In the genomic region with DNA sequence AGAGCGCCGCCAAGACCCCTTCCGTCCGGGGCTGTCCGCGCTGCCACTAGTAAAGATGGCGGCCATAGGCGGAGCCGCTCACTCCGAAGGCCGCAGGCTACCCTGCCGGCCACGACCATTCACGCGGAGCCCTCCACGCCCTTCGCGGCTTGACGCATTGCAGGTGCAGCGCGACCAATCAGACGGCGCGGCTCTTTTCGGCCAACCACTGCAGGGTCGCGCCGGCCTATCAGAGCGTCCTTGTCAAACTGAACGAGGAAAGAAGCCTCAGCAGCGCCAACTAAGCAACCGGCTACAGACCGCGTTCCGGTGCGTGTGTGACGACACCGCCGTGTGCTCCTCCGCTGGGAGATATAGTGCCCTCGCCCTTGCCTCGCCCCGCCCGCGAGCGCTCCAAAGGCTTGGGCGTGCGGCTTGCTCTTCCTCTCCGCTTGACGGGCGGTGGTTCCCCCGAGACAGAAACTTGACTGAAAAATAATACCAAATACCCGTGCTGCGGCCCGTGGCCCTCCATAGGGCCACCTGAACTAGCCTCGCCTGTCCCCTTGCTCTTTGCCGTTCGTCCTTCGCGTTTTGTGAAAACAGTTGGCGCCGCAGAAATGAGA, we compare ENCODE assay signal across 7 cellular contexts. TPM values are rescaled to one million over a fixed set of nuclear protein-coding genes. Genes with fewer than 3 reads are reported as not detected.
A peak's percentile ranks its signal among the peaks of the same experiment; 100 is the strongest.
DNase-seq lines count a peak whose midpoint lies in the region; ATAC-seq and TF ChIP-seq lines count a peak whose summit lies in the region.

No MANE protein-coding gene starts in this region.

- H3K36me3 Mint-ChIP-seq in T-helper 17 cell (ENCODE audit: low read depth): no peaks in the 10 kb centered on the region

- in situ Hi-C loops in GM13977 (cut with MboI; ENCODE audit: low pct_unique_long_range_greater_than_20kb, low sequenced_read_pairs, unreplicated experiment): no loop called here

- DNase-seq in GM13977 (ENCODE audit: low spot score): peak; percentile 94
- DNase-seq in NCI-H1694 (lab: John Stamatoyannopoulos, UW): peak; percentile 100
- peak; percentile 94 to 95 (median 94) for DNase-seq in T-helper 17 cell
- peak; percentile 97 to 100 for DNase-seq in ascending aorta (ENCODE audit: low spot score in 2 of 2)
- DNase-seq in hepatocyte (ENCODE audit: low spot score): peak; percentile 100
- DNase-seq in renal cortical epithelial cell (ENCODE audit: low read depth): peak; percentile 96

- H3K4me1 ChIP-seq in ascending aorta: peaks cover 0 to 16% of the 10 kb centered on the region in 2 donors
- peaks cover 24% of the 10 kb centered on the region for H3K4me1 ChIP-seq in hepatocyte (ENCODE audit: insufficient read depth)

- no peaks in the 10 kb centered on the region for H3K36me3 ChIP-seq in ascending aorta
- H3K36me3 ChIP-seq in hepatocyte (replicated peaks; ENCODE audit: insufficient read depth, low read depth): no peaks in the 10 kb centered on the region

- peak overlapping the region; percentile 82 for H3K4me2 ChIP-seq in hepatocyte

- no peak overlapping the region for H3K27ac Mint-ChIP-seq in T-helper 17 cell

- peak overlapping the region; percentile 64 for H2AFZ ChIP-seq in hepatocyte

- TF ChIP-seq CTCF in GM13977 (IDR thresholded peaks at IDR 0.05; ENCODE audit: extremely low read depth, insufficient read depth, missing control alignments) (peak; percentile 7), ascending aorta (IDR thresholded peaks at IDR 0.05) (peak in 1 of 3 experiments; percentile 9), hepatocyte (IDR thresholded peaks at IDR 0.05; ENCODE audit: poor library complexity) (no peak)

- no peaks in the 10 kb centered on the region for H3K27me3 Mint-ChIP-seq in T-helper 17 cell

- H3K27me3 ChIP-seq in ascending aorta (no peaks in the 10 kb centered on the region), hepatocyte (no peaks in the 10 kb centered on the region)

- ATAC-seq in HG02870 (IDR thresholded peaks at IDR 0.05; ENCODE audit: unreplicated experiment): peak; percentile 88
- peak; percentile 83 for ATAC-seq in T-helper 17 cell

- WGBS in hepatocyte (ENCODE audit: low lambda C conversion rate, missing lambda C conversion rate): 2% methylated on average over 61 of the region's 62 CpGs

- H3K4me3 ChIP-seq in ascending aorta (peak overlapping the region; percentile 72 to 75), hepatocyte (peak overlapping the region; percentile 28)

- no peaks in the 10 kb centered on the region for H3K9me3 ChIP-seq in T-helper 17 cell (ENCODE audit: control insufficient read depth, low read length, poor library complexity, severe bottlenecking)
- H3K9me3 ChIP-seq in ascending aorta: no peaks in the 10 kb centered on the region
- no peaks in the 10 kb centered on the region for H3K9me3 ChIP-seq in hepatocyte (ENCODE audit: low read depth)

- intact Hi-C loops in ascending aorta (cut with DNase I): loop anchor here (1.0 to 10.0 kb wide), 8 partner anchors 13 to 682 kb away; partner anchors contain the start of genes PSMC1, RPS6KA5 and TTC7B

- H3K9me2 ChIP-seq in hepatocyte (replicated peaks; ENCODE audit: insufficient read depth): no peaks in the 10 kb centered on the region

- peaks cover 11% of the 10 kb centered on the region for H3K4me1 Mint-ChIP-seq in T-helper 17 cell

- no peaks in the 10 kb centered on the region for H3K79me2 ChIP-seq in hepatocyte

- H3K4me3 Mint-ChIP-seq in T-helper 17 cell: no peak overlapping the region

- H3K27ac ChIP-seq in ascending aorta (peak overlapping the region; percentile 100), hepatocyte (peak overlapping the region; percentile 99)

- H4K20me1 ChIP-seq in hepatocyte (ENCODE audit: insufficient read depth, poor library complexity, severe bottlenecking): no peaks in the 10 kb centered on the region

RNA-seq across cellular contexts. Expression of gene CALM1, which starts 13.6 kb away (rescaled TPM):
- 100 to 1,000 TPM; 872 to 886 TPM for total RNA-seq in T-helper 17 cell
- total RNA-seq in ascending aorta: 178 TPM
- 341 and 405 TPM in 2 replicates for total RNA-seq in hepatocyte
- 859 and 862 TPM in 2 replicates for polyA plus RNA-seq in hepatocyte
- total RNA-seq in renal cortical epithelial cell: 297 and 309 TPM in 2 replicates

RNA-seq across cellular contexts. Expression of gene NRDE2, which starts 51.5 kb away (rescaled TPM):
- total RNA-seq in T-helper 17 cell (10 to 100 TPM; 18.6 to 21.5 TPM), ascending aorta (9.2 TPM), hepatocyte (11.4 and 20.0 TPM in 2 replicates), renal cortical epithelial cell (11.8 and 16.8 TPM in 2 replicates)
- polyA plus RNA-seq in hepatocyte: 21.9 and 27.9 TPM in 2 replicates

Comparison
In these comparisons a context has a peak if more than half of its experiments do, and no peak if none do; other contexts are left out.
1. Peak in every context shown above with its lines: DNase-seq, ATAC-seq, H3K4me3 ChIP-seq and H3K27ac ChIP-seq.